In the genomic region with DNA sequence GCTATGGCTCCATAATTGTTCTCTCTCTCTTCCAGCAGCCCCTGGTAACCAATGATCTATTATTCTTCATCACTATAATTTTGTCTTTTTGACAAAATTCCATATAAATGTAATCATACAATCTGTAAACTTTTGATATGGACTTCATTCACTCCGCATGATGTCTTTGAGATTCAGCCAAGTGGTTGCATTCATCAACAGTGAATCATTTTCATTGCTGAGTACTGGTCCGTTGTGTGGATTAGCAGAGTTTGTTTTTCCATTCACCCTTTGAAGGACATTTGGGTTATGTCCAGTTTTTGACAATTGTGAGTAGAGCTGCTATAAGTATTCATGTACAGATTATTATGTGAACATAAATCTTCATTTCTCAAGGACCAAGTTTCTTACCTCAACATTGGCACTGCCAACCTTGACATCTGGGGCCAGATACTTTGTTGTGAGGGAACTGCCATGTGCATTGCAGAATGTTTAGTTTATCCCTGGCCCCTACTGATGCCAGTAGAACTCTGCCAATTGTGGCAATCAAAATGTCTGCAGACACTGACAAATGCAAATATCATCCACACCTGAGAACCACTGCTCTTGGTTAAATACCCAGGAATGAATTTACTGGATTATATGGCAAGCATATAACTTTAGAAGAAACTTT, we compare ENCODE assay signal across 13 cellular contexts. TPM values are rescaled to one million over a fixed set of nuclear protein-coding genes. Genes with fewer than 3 reads are reported as not detected.
DNase-seq lines count a peak whose midpoint lies in the region; FAIRE-seq and TF ChIP-seq lines count a peak whose summit lies in the region.
"Had no signal": no experiment of that assay in that cellular context is flagged by ENCODE, and none has a peak within 500 bp of the region (broad histone marks: within the 10 kb centered on the region; RNA-seq: fewer than 3 reads in every experiment).

No MANE protein-coding gene starts in this region.

- H3K27me3 ChIP-seq in fibroblast of lung (ENCODE audit: control insufficient read depth, insufficient read depth, low read length), result peaks cover 4% of the 10 kb centered on the region

- no peak overlapping the region for H3K27ac ChIP-seq in fibroblast of lung (ENCODE audit: insufficient read depth, low read length)

- no peaks in the 10 kb centered on the region for H3K79me2 ChIP-seq in fibroblast of lung (ENCODE audit: control insufficient read depth, insufficient read depth, low read length)

- DNase-seq in GM04503 (ENCODE audit: low read depth) (peak; percentile 40), RKO (ENCODE audit: low spot score) (peak; percentile 52), fibroblast of lung (ENCODE audit: low read depth in 2 of 2) (peak; percentile 87 to 90), skeletal muscle cell (ENCODE audit: low read depth) (peak; percentile 47), NCI-H1417 treated with DMSO at 0.1 percent for 48 hours (lab: John Stamatoyannopoulos, UW) (no peak), posterior cingulate gyrus (no peak), frontal cortex (ENCODE audit: low spot score in 2 of 2) (no peak), NCI-H2227 treated with DMSO at 0.1 percent for 48 hours (lab: John Stamatoyannopoulos, UW) (no peak)
- DNase-seq: activated T-cell treated with anti-CD3 and anti-CD28 coated beads, Interleukin-2, amount 50 U/mL, for 4 hours; effector CD4-positive, alpha-beta T cell; midbrain; NCI-H1694 treated with DMSO at 0.1 percent for 48 hours; stimulated activated CD4-positive, alpha-beta T cell treated with anti-CD3 and anti-CD28 coated beads, Interleukin-4, amount 100 ng/mL, for 24 hours had no signal

- H3K4me3 ChIP-seq in fibroblast of lung (replicated peaks in 1 of 4; ENCODE audit: control extremely low read depth in 1 of 4, insufficient read depth in 1 of 4, low read depth in 3 of 4, low read length in 4 of 4) (no peak overlapping the region), skeletal muscle cell (ENCODE audit: low read depth, low read length) (no peak overlapping the region)

- TF ChIP-seq CTCF in fibroblast of lung (conservative IDR thresholded peaks at IDR 0.05 in 1 of 2, IDR thresholded peaks at IDR 0.05 in 1 of 2; ENCODE audit: low read depth in 1 of 2, low read length in 2 of 2), result no peak

- H4K20me1 ChIP-seq in fibroblast of lung (ENCODE audit: control insufficient read depth, extremely low read depth, insufficient read depth, low read length), result no peaks in the 10 kb centered on the region

- peak overlapping the region; percentile 2 for H3K4me2 ChIP-seq in fibroblast of lung (ENCODE audit: extremely low read depth, insufficient read depth, low read length)

- H3K36me3 ChIP-seq in fibroblast of lung (ENCODE audit: control insufficient read depth, insufficient read depth, low read length), result no peaks in the 10 kb centered on the region

- H3K4me1 ChIP-seq in fibroblast of lung (ENCODE audit: control insufficient read depth, extremely low read depth, insufficient read depth, low read length), result peaks cover 7% of the 10 kb centered on the region

- H3K9me3 ChIP-seq in fibroblast of lung (ENCODE audit: control insufficient read depth, insufficient read depth, low read depth, low read length), result no peaks in the 10 kb centered on the region

- H2AFZ ChIP-seq in fibroblast of lung (ENCODE audit: low read length), result no peak overlapping the region

- intact Hi-C loops in posterior cingulate gyrus (cut with DNase I), result no loop called here

- no peak overlapping the region for H3K9ac ChIP-seq in fibroblast of lung (ENCODE audit: insufficient read depth, low read length)

- no peak for FAIRE-seq in frontal cortex (lab: Jason Lieb, UNC)

RNA-seq across cellular contexts. Expression of a gene that starts 48.4 kb away (rescaled TPM):
- 10.2 and 10.3 TPM in 2 replicates for total RNA-seq in fibroblast of lung
- 1.5 and 1.9 TPM in 2 replicates for polyA plus RNA-seq in fibroblast of lung
- 1.9 and 2.0 TPM in 2 replicates for polyA plus RNA-seq in fibroblast of lung (2012)
- 2.1 and 5.8 TPM in 2 replicates for polyA minus RNA-seq in fibroblast of lung (ENCODE audit: low replicate concordance)
- 4.5 TPM for total RNA-seq in frontal cortex

Comparison
In these comparisons a context has a peak if more than half of its experiments do, and no peak if none do; other contexts are left out.
1. DNase-seq: peak in GM04503 (single experiment), RKO (single experiment), fibroblast of lung (2 of 2) and skeletal muscle cell (single experiment); none in NCI-H1417 treated with DMSO at 0.1 percent for 48 hours (single experiment), posterior cingulate gyrus (0 of 10), frontal cortex (0 of 2) and NCI-H2227 treated with DMSO at 0.1 percent for 48 hours (single experiment).